In genomic region chr7:50359995-50360925, GRCh38 we compare ENCODE assay signal across 9 cellular contexts. TPM values are rescaled to one million over a fixed set of nuclear protein-coding genes. Genes with fewer than 3 reads are reported as not detected.
DNase-seq lines count a peak whose midpoint lies in the region; ATAC-seq, FAIRE-seq and TF ChIP-seq lines count a peak whose summit lies in the region.
"Had no signal": no experiment of that assay in that cellular context is flagged by ENCODE, and none has a peak within 500 bp of the region (broad histone marks: within the 10 kb centered on the region; RNA-seq: fewer than 3 reads in every experiment).

No MANE protein-coding gene starts in this region.

- peaks cover 16 to 83% (median 39%) of the 10 kb centered on the region in 3 donors for H3K36me3 Mint-ChIP-seq in naive thymus-derived CD8-positive, alpha-beta T cell

- H3K9me3 Mint-ChIP-seq in naive thymus-derived CD8-positive, alpha-beta T cell: peaks cover 0 to 10% (median 0%) of the 10 kb centered on the region in 9 donors

- H3K4me1 Mint-ChIP-seq in naive thymus-derived CD8-positive, alpha-beta T cell: peaks cover 66 to 99% (median 98%) of the 10 kb centered on the region in 4 donors

- H3K27ac Mint-ChIP-seq in naive thymus-derived CD8-positive, alpha-beta T cell: peak overlapping the region in 9 of 10 donors; percentile 96 to 100 (median 100)

- peak; percentile 72 for DNase-seq in T-helper 9 cell
- DNase-seq in activated gamma-delta T cell (lab: John Stamatoyannopoulos, UW): peak; percentile 65
- peak; percentile 66 to 93 (median 86) for DNase-seq in naive thymus-derived CD8-positive, alpha-beta T cell
- DNase-seq in upper lobe of left lung: peak in 1 of 2 donors; percentile 63
- DNase-seq in GM12892 (ENCODE audit: insufficient read length): no peak
- no peak for DNase-seq in A673 (ENCODE audit: low spot score)
- DNase-seq in NK-92 treated with Interleukin-12 subunit alpha and Interleukin-12 subunit beta, amount 100 ng/mL, for 24 hours (lab: John Stamatoyannopoulos, UW): no peak

- BruUV-seq in A673 (replicated peaks; lab: Mats Ljungman, UMichigan): no TSS peak

- POLR2A ChIA-PET in naive thymus-derived CD8-positive, alpha-beta T cell (lab: Charles Lee): interaction anchor here (0.6 to 44.8 kb wide), 12 partner anchors 3 to 211 kb away, joined by 3 to 1553 read pairs (median 22); partner anchors contain the start of genes FIGNL1 and IKZF1
- POLR2A ChIA-PET in A673 (lab: Charles Lee; ENCODE audit: low non-redundant PET): no interaction called here

- CTCF ChIA-PET in A673 (lab: Charles Lee): no interaction called here

- TF ChIP-seq EP300 in upper lobe of left lung (IDR thresholded peaks at IDR 0.05): no peak

- H3K4me1 ChIP-seq in upper lobe of left lung (peaks cover 0 to 25% (median 10%) of the 10 kb centered on the region in 4 donors), A673 (ENCODE audit: insufficient read depth, low read length, poor library complexity, severe bottlenecking) (no peaks in the 10 kb centered on the region)

- H3K9me3 ChIP-seq in upper lobe of left lung: no peaks in the 10 kb centered on the region
- no peaks in the 10 kb centered on the region for H3K9me3 ChIP-seq in A673 (ENCODE audit: low read depth, low read length, poor library complexity, severe bottlenecking)

- peak in 2 of 4 donors; percentile 16 to 52 for TF ChIP-seq POLR2A in upper lobe of left lung (IDR thresholded peaks at IDR 0.05)
- no peak for TF ChIP-seq POLR2A in GM12892 (IDR thresholded peaks at IDR 0.05; ENCODE audit: low read depth, low read length)

- peak overlapping the region; percentile 54 to 86 (median 80) for H3K4me3 Mint-ChIP-seq in naive thymus-derived CD8-positive, alpha-beta T cell

- ATAC-seq in naive thymus-derived CD8-positive, alpha-beta T cell: peak; percentile 84 to 92
- peak in 1 of 2 donors; percentile 12 for ATAC-seq in upper lobe of left lung (ENCODE audit: low FRiP score in 2 of 2)
- ATAC-seq: sciatic nerve had no signal

- WGBS in upper lobe of left lung, 2 donors: 58 to 61% methylated on average over 12 to 20 of the region's 20 CpGs

- intact Hi-C loops in A673 (cut with micrococcal nuclease; ENCODE audit: unreplicated experiment): no loop called here

- H3K4me3 ChIP-seq in upper lobe of left lung (no peak overlapping the region), A673 (ENCODE audit: low read depth, low read length, poor library complexity, severe bottlenecking) (no peak overlapping the region)

- H3K36me3 ChIP-seq in upper lobe of left lung (no peaks in the 10 kb centered on the region), A673 (ENCODE audit: insufficient read depth, low read length, poor library complexity, severe bottlenecking) (no peaks in the 10 kb centered on the region)

- TF ChIP-seq CTCF in upper lobe of left lung (IDR thresholded peaks at IDR 0.05) (no peak), A673 (conservative IDR thresholded peaks at IDR 0.05; ENCODE audit: low read depth, low read length) (no peak)

- H3K27ac ChIP-seq in upper lobe of left lung (peak overlapping the region; percentile 11 to 67 (median 57)), A673 (ENCODE audit: low read depth, low read length, poor library complexity, severe bottlenecking) (no peak overlapping the region)

- H3K27me3 ChIP-seq in upper lobe of left lung (no peaks in the 10 kb centered on the region), A673 (replicated peaks; ENCODE audit: insufficient read depth, low read depth, low read length, poor library complexity) (no peaks in the 10 kb centered on the region)

- no peak for FAIRE-seq in GM12892 (lab: Jason Lieb, UNC)
- FAIRE-seq: frontal cortex had no signal

- H3K27me3 Mint-ChIP-seq in naive thymus-derived CD8-positive, alpha-beta T cell: no peaks in the 10 kb centered on the region

RNA-seq across cellular contexts. Expression of gene IKZF1, which starts 55.7 kb away (rescaled TPM):
- 100 to 1,000 TPM; 416 to 435 TPM for total RNA-seq in naive thymus-derived CD8-positive, alpha-beta T cell
- 100 to 1,000 TPM; 145 to 257 (median 209) TPM for polyA plus RNA-seq in naive thymus-derived CD8-positive, alpha-beta T cell
- 10 to 100 TPM; 33.8 to 65.1 (median 49.8) TPM for total RNA-seq in upper lobe of left lung
- polyA plus RNA-seq in GM12892 (2012; ENCODE audit: missing spikeins): 25.1 TPM
- 3.7 and 4.2 TPM in 2 replicates for total RNA-seq in A673 (2021)

Comparison
In these comparisons a context has a peak if more than half of its experiments do, and no peak if none do; other contexts are left out.
1. DNase-seq: peak in T-helper 9 cell (single experiment), activated gamma-delta T cell (single experiment) and naive thymus-derived CD8-positive, alpha-beta T cell (10 of 10); none in GM12892 (single experiment), A673 (single experiment) and NK-92 treated with Interleukin-12 subunit alpha and Interleukin-12 subunit beta, amount 100 ng/mL, for 24 hours (single experiment).